In genomic region chr13:84845875-84846619, GRCh38 we compare ENCODE assay signal across 17 cellular contexts.
"Had no signal": no experiment of that assay in that cellular context is flagged by ENCODE, and none has a peak within 500 bp of the region (broad histone marks: within the 10 kb centered on the region; RNA-seq: fewer than 3 reads in every experiment).

No MANE protein-coding gene starts in this region.

- H3K4me1 ChIP-seq: heart left ventricle, right atrium auricular region had no signal

- H3K27me3 Mint-ChIP-seq: type B pancreatic cell had no signal

- H3K27me3 ChIP-seq: heart left ventricle, ovary, right atrium auricular region had no signal

- ATAC-seq: heart left ventricle, natural killer cell had no signal

- H3K9me3 ChIP-seq: ovary, right atrium auricular region had no signal

- H3K4me3 Mint-ChIP-seq: endodermal cell, mesothelial cell of epicardium, natural killer cell, neural crest cell, type B pancreatic cell had no signal

- DNase-seq: effector CD4-positive, alpha-beta T cell; endodermal cell; heart left ventricle; hypothalamus; kidney glomerular epithelial cell; natural killer cell; nucleus accumbens; ovary; small intestine; stimulated activated CD4-positive, alpha-beta T cell treated with anti-CD3 and anti-CD28 coated beads, Interleukin-12 subunit alpha, Interleukin-12 subunit beta, amount 100 ng/mL, for 4 hours; stimulated activated CD4-positive, alpha-beta T cell treated with anti-CD3 and anti-CD28 coated beads, Interleukin-2, amount 100 ng/mL, for 48 hours; stimulated activated naive CD4-positive, alpha-beta T cell treated with Interleukin-2 at 50 U/mL for 16 hours had no signal

- H3K36me3 ChIP-seq: heart left ventricle, ovary, right atrium auricular region had no signal

- H3K36me3 Mint-ChIP-seq: type B pancreatic cell had no signal

- H3K4me3 ChIP-seq: coronary artery, heart left ventricle, ovary, right atrium auricular region had no signal

- H3K27ac ChIP-seq: coronary artery, heart left ventricle, ovary, right atrium auricular region had no signal

- H3K4me1 Mint-ChIP-seq: endodermal cell, natural killer cell, neural crest cell had no signal

- H3K27ac Mint-ChIP-seq: endodermal cell, mesothelial cell of epicardium, natural killer cell, type B pancreatic cell had no signal
